In genomic region chr15:41115088-41115651, GRCh38 we compare ENCODE assay signal across 1 cellular context.
TF ChIP-seq lines count a peak whose summit lies in the region.

No MANE protein-coding gene starts in this region.

TF ChIP-seq in K562, 482 proteins besides CTCF, POLR2A, EP300 and RAD21 (continued from another document):
- TF ChIP-seq MLLT1 (IDR thresholded peaks at IDR 0.05) (0 out of 4 replicates have a peak, but pooled peaks of 1 of the 2 experiments have one; percentile 41), ZNF12 (CRISPR knock-in tag; IDR thresholded peaks at IDR 0.05) (0 out of 2 replicates have a peak, but pooled peaks have one; percentile 38), MECOM (CRISPR knock-in tag; IDR thresholded peaks at IDR 0.05) (no peak), CTBP1 (IDR thresholded peaks at IDR 0.05; ENCODE audit: borderline replicate concordance) (peak; percentile 13; the same call in 1 of the 2 replicates), ELF1 (tag; IDR thresholded peaks at IDR 0.05) (peak; percentile 58; the same call in 1 of the 2 replicates), PKNOX1 (IDR thresholded peaks at IDR 0.05) (0 out of 2 replicates have a peak, but pooled peaks have one; percentile 15), NFIX (CRISPR knock-in tag; IDR thresholded peaks at IDR 0.05; ENCODE audit: low read depth) (no peak), NBN (IDR thresholded peaks at IDR 0.05; ENCODE audit: low read depth) (peak; percentile 59; the same call in 1 of the 2 replicates), PHTF2 (CRISPR knock-in tag; IDR thresholded peaks at IDR 0.05) (no peak), ZNF830 (CRISPR knock-in tag; IDR thresholded peaks at IDR 0.05) (no peak), ATF7 (IDR thresholded peaks at IDR 0.05) (peak; percentile 51), JUNB (CRISPR knock-in tag; conservative IDR thresholded peaks at IDR 0.05) (no peak), NFRKB (IDR thresholded peaks at IDR 0.05; ENCODE audit: low read depth) (peak; percentile 16; the same call in 1 of the 2 replicates), HLTF (IDR thresholded peaks at IDR 0.05) (peak; percentile 60; the same call in 1 of the 2 replicates), PPARD (CRISPR knock-in tag; IDR thresholded peaks at IDR 0.05) (no peak), VEZF1 (CRISPR knock-in tag; IDR thresholded peaks at IDR 0.05) (no peak), L3MBTL2 (IDR thresholded peaks at IDR 0.05) (peak; percentile 18), ZSCAN29 (IDR thresholded peaks at IDR 0.05) (0 out of 2 replicates have a peak, but pooled peaks have one; percentile 21), HCFC1 (IDR thresholded peaks at IDR 0.05; ENCODE audit: low read depth, low read length) (0 out of 2 replicates have a peak, but pooled peaks have one; percentile 2), ZNF140 (CRISPR knock-in tag; IDR thresholded peaks at IDR 0.05) (no peak), PTBP1 (IDR thresholded peaks at IDR 0.05; ENCODE audit: low read depth, low read length) (no peak), ID3 (CRISPR knock-in tag; IDR thresholded peaks at IDR 0.05) (no peak), ID3 (tag; IDR thresholded peaks at IDR 0.05) (no peak; the same call in 1 of the 2 replicates), ATF1 (CRISPR knock-in tag; IDR thresholded peaks at IDR 0.05) (no peak), ATF1 (tag; IDR thresholded peaks at IDR 0.05) (peak; percentile 36; the same call in 1 of the 2 replicates), MEIS2 (IDR thresholded peaks at IDR 0.05; ENCODE audit: partially characterized antibody) (peak; percentile 3), THRB (CRISPR knock-in tag; conservative IDR thresholded peaks at IDR 0.05) (0 out of 2 replicates have a peak, but pooled peaks have one; percentile 4)
